16 cellular contexts compared by ENCODE assay signal in genomic region chr1:59990470-59990869, GRCh38.
"Had no signal": no experiment of that assay in that cellular context is flagged by ENCODE, and none has a peak within 500 bp of the region (broad histone marks: within the 10 kb centered on the region; RNA-seq: fewer than 3 reads in every experiment).

No MANE protein-coding gene starts in this region.

- DNase-seq: activated B cell treated with CpG ODN at 0.5 μM for 24 hours; activated CD4-positive, alpha-beta T cell treated with anti-CD3 and anti-CD28 coated beads for 48 hours; activated CD8-positive, alpha-beta memory T cell treated with anti-CD3 and anti-CD28 coated beads, Interleukin-2, amount 50 U/mL, for 4 hours; activated CD8-positive, alpha-beta T cell treated with anti-CD3 and anti-CD28 coated beads, Interleukin-2, amount 10 ng/mL, durations not matched to agents 7 days and 5 days; activated naive CD4-positive, alpha-beta T cell treated with anti-CD3 and anti-CD28 coated beads for 36 hours; activated T-cell treated with anti-CD3 and anti-CD28 coated beads, Interleukin-2, amount 50 U/mL, for 4 hours; aorta; effector CD4-positive, alpha-beta T cell; gastrocnemius medialis; heart left ventricle; kidney glomerular epithelial cell; left ventricle myocardium superior; retina; spleen; stimulated activated CD4-positive, alpha-beta T cell treated with anti-CD3 and anti-CD28 coated beads, Interleukin-4, amount 100 ng/mL, for 4 hours; stimulated activated naive B cell treated with anti-CD40 and anti-IgM and Interleukin-4, amounts not matched to agents 10 μg/mL and 1 μg/mL and 100 μg/mL, for 72 hours had no signal

- H3K36me3 Mint-ChIP-seq: stimulated activated naive B cell treated with anti-CD40 and anti-IgM and Interleukin-4, amounts not matched to agents 10 μg/mL and 1 μg/mL and 100 μg/mL, for 72 hours had no signal

- H3K4me3 ChIP-seq: gastrocnemius medialis, heart left ventricle, spleen had no signal

- H3K27ac ChIP-seq: gastrocnemius medialis, heart left ventricle, spleen had no signal

- H3K9me3 Mint-ChIP-seq: activated B cell treated with CpG ODN at 0.5 μM for 24 hours; activated naive CD4-positive, alpha-beta T cell treated with anti-CD3 and anti-CD28 coated beads for 36 hours; activated T-cell treated with anti-CD3 and anti-CD28 coated beads, Interleukin-2, amount 50 U/mL, for 4 hours; stimulated activated naive B cell treated with anti-CD40 and anti-IgM and Interleukin-4, amounts not matched to agents 10 μg/mL and 1 μg/mL and 100 μg/mL, for 72 hours had no signal

- ATAC-seq: activated CD8-positive, alpha-beta T cell treated with anti-CD3 and anti-CD28 coated beads, Interleukin-2, amount 10 ng/mL, durations not matched to agents 7 days and 5 days; activated T-cell treated with anti-CD3 and anti-CD28 coated beads, Interleukin-2, amount 50 U/mL, for 4 hours; gastrocnemius medialis; heart left ventricle; left ventricle myocardium superior; stimulated activated naive B cell treated with anti-CD40 and anti-IgM and Interleukin-4, amounts not matched to agents 10 μg/mL and 1 μg/mL and 100 μg/mL, for 72 hours had no signal

- H3K4me1 ChIP-seq: gastrocnemius medialis, spleen had no signal

- H3K9me3 ChIP-seq: gastrocnemius medialis, heart left ventricle, spleen had no signal

- H3K4me3 Mint-ChIP-seq: activated B cell treated with CpG ODN at 0.5 μM for 24 hours; activated CD8-positive, alpha-beta T cell treated with anti-CD3 and anti-CD28 coated beads, Interleukin-2, amount 10 ng/mL, durations not matched to agents 7 days and 5 days; activated naive CD4-positive, alpha-beta T cell treated with anti-CD3 and anti-CD28 coated beads for 36 hours; activated T-cell treated with anti-CD3 and anti-CD28 coated beads, Interleukin-2, amount 50 U/mL, for 4 hours; stimulated activated naive B cell treated with anti-CD40 and anti-IgM and Interleukin-4, amounts not matched to agents 10 μg/mL and 1 μg/mL and 100 μg/mL, for 72 hours had no signal

- H3K36me3 ChIP-seq: gastrocnemius medialis, heart left ventricle, spleen had no signal

- H3K27ac Mint-ChIP-seq: activated B cell treated with CpG ODN at 0.5 μM for 24 hours; activated CD8-positive, alpha-beta T cell treated with anti-CD3 and anti-CD28 coated beads, Interleukin-2, amount 10 ng/mL, durations not matched to agents 7 days and 5 days; activated naive CD4-positive, alpha-beta T cell treated with anti-CD3 and anti-CD28 coated beads for 36 hours; stimulated activated naive B cell treated with anti-CD40 and anti-IgM and Interleukin-4, amounts not matched to agents 10 μg/mL and 1 μg/mL and 100 μg/mL, for 72 hours had no signal

- H3K4me1 Mint-ChIP-seq: activated B cell treated with CpG ODN at 0.5 μM for 24 hours; stimulated activated naive B cell treated with anti-CD40 and anti-IgM and Interleukin-4, amounts not matched to agents 10 μg/mL and 1 μg/mL and 100 μg/mL, for 72 hours had no signal
